ENCODE assay signal across 14 cellular contexts in the genomic region with DNA sequence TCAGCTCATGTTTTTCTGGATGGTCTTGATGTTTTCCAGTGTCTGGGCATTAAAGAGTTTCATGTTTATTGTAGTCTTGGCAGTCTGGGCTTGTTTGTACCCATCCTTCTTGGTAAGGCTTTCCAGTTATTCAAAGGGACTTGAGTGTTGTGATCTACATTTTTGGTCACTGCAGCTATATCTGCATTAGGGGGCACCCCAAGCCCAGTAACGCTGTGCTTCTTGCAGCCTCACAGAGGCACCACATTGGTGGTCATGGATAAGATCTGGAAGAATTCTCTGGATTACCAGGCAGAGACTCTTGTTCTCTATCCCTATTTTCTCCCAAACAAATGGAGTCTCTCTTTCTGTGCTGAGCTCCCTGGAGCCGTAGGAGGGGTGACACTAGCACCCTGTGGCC.
DNase-seq lines count a peak whose midpoint lies in the region; ATAC-seq and TF ChIP-seq lines count a peak whose summit lies in the region.
"Had no signal": no experiment of that assay in that cellular context is flagged by ENCODE, and none has a peak within 500 bp of the region (broad histone marks: within the 10 kb centered on the region; RNA-seq: fewer than 3 reads in every experiment).

No MANE protein-coding gene starts in this region.

- H3K27me3 Mint-ChIP-seq in activated T-helper 2 cell treated with anti-CD3 and anti-CD28 coated beads, Interferon-gamma antibody, Interleukin-2, Interleukin-4, amounts not matched to agents 10 μg/mL and 5 μg/mL and 100 μg/mL, durations not matched to agents 14 hours and 24 hours and 36 hours (ENCODE audit: low read depth), result no peaks in the 10 kb centered on the region
- H3K27me3 Mint-ChIP-seq: naive B cell had no signal

- H3K27ac Mint-ChIP-seq in activated T-helper 2 cell treated with anti-CD3 and anti-CD28 coated beads, Interferon-gamma antibody, Interleukin-2, Interleukin-4, amounts not matched to agents 10 μg/mL and 5 μg/mL and 100 μg/mL, durations not matched to agents 14 hours and 24 hours and 36 hours, result no peak overlapping the region
- H3K27ac Mint-ChIP-seq: naive B cell had no signal

- H3K4me3 Mint-ChIP-seq in activated T-helper 2 cell treated with anti-CD3 and anti-CD28 coated beads, Interferon-gamma antibody, Interleukin-2, Interleukin-4, amounts not matched to agents 10 μg/mL and 5 μg/mL and 100 μg/mL, durations not matched to agents 14 hours and 24 hours and 36 hours (ENCODE audit: low read depth), result no peak overlapping the region
- H3K4me3 Mint-ChIP-seq: naive B cell had no signal

- no peak for ATAC-seq in GM18520 (IDR thresholded peaks at IDR 0.05; ENCODE audit: unreplicated experiment)
- ATAC-seq: gastrocnemius medialis had no signal

- no peak overlapping the region for H3K4me3 ChIP-seq in AG10803 (ENCODE audit: low read length)
- no peak overlapping the region for H3K4me3 ChIP-seq in fibroblast of pulmonary artery (replicated peaks; ENCODE audit: low read depth, low read length)
- H3K4me3 ChIP-seq: gastrocnemius medialis had no signal

- peaks cover 27% of the 10 kb centered on the region for H3K9me3 Mint-ChIP-seq in activated T-helper 2 cell treated with anti-CD3 and anti-CD28 coated beads, Interferon-gamma antibody, Interleukin-2, Interleukin-4, amounts not matched to agents 10 μg/mL and 5 μg/mL and 100 μg/mL, durations not matched to agents 14 hours and 24 hours and 36 hours

- peak; percentile 35 for TF ChIP-seq CTCF in AG10803 (conservative IDR thresholded peaks at IDR 0.05; ENCODE audit: low read length)
- peak; percentile 18 for TF ChIP-seq CTCF in fibroblast of pulmonary artery (IDR thresholded peaks at IDR 0.05; ENCODE audit: low read length, missing control alignments)

- H3K36me3 Mint-ChIP-seq in activated T-helper 2 cell treated with anti-CD3 and anti-CD28 coated beads, Interferon-gamma antibody, Interleukin-2, Interleukin-4, amounts not matched to agents 10 μg/mL and 5 μg/mL and 100 μg/mL, durations not matched to agents 14 hours and 24 hours and 36 hours (ENCODE audit: low read depth), result no peaks in the 10 kb centered on the region
- H3K36me3 Mint-ChIP-seq: naive B cell had no signal

- H3K4me1 Mint-ChIP-seq in activated T-helper 2 cell treated with anti-CD3 and anti-CD28 coated beads, Interferon-gamma antibody, Interleukin-2, Interleukin-4, amounts not matched to agents 10 μg/mL and 5 μg/mL and 100 μg/mL, durations not matched to agents 14 hours and 24 hours and 36 hours (ENCODE audit: low read depth), result no peaks in the 10 kb centered on the region
- H3K4me1 Mint-ChIP-seq: naive B cell had no signal

- DNase-seq in AG10803 (ENCODE audit: low read depth) (peak; percentile 34), GM04504 (ENCODE audit: low read depth) (peak; percentile 0), OCI-M1 (lab: John Stamatoyannopoulos, UW) (peak; percentile 56), fibroblast of pulmonary artery (ENCODE audit: low read depth) (peak; percentile 30), HuH-7.5 (ENCODE audit: low spot score) (no peak), SHP77 treated with DMSO at 0.1 percent for 48 hours (lab: John Stamatoyannopoulos, UW) (no peak)
- DNase-seq in activated T-helper 2 cell treated with anti-CD3 and anti-CD28 coated beads, Interferon-gamma antibody, Interleukin-2, Interleukin-4, amounts not matched to agents 10 μg/mL and 5 μg/mL and 100 μg/mL, durations not matched to agents 14 hours and 24 hours and 36 hours (ENCODE audit: low spot score), result no peak
- DNase-seq: activated CD4-positive, CD25-positive, alpha-beta regulatory T cell treated with anti-CD3 and anti-CD28 coated beads, Interleukin-2, amount 50 U/mL, for 72 hours; amygdala; gastrocnemius medialis; naive B cell; stimulated activated CD4-positive, alpha-beta T cell treated with anti-CD3 and anti-CD28 coated beads, Interleukin-2, amount 100 ng/mL, for 48 hours; stimulated activated naive CD4-positive, alpha-beta T cell had no signal

- intact Hi-C loops in activated T-helper 2 cell treated with anti-CD3 and anti-CD28 coated beads, Interferon-gamma antibody, Interleukin-2, Interleukin-4, amounts not matched to agents 10 μg/mL and 5 μg/mL and 100 μg/mL, durations not matched to agents 14 hours and 24 hours and 36 hours (cut with micrococcal nuclease), result no loop called here

Comparison
In these comparisons a context has a peak if more than half of its experiments do, and no peak if none do; other contexts are left out.
1. DNase-seq: peak in AG10803 (single experiment), GM04504 (single experiment), OCI-M1 (single experiment) and fibroblast of pulmonary artery (single experiment); none in HuH-7.5 (single experiment), activated T-helper 2 cell treated with anti-CD3 and anti-CD28 coated beads, Interferon-gamma antibody, Interleukin-2, Interleukin-4, amounts not matched to agents 10 μg/mL and 5 μg/mL and 100 μg/mL, durations not matched to agents 14 hours and 24 hours and 36 hours (single experiment) and SHP77 treated with DMSO at 0.1 percent for 48 hours (single experiment).